Comparison of ENCODE assay signal across 1 cellular context in the genomic region with DNA sequence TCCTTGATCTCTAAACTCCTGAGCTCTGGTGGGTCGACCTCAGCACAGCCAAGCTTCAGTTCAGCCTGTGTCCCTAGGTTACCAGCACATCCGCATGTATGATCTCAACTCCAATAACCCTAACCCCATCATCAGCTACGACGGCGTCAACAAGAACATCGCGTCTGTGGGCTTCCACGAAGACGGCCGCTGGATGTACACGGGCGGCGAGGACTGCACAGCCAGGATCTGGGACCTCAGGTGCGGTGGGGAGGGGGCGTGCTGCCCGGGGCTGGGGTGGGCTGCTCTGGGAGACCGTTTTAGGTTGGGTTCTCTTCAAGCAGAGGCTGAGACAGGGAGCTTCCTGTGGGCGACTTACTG.
TF ChIP-seq lines count a peak whose summit lies in the region.

No MANE protein-coding gene starts in this region.

TF ChIP-seq in H1, 55 proteins besides CTCF, POLR2A, EP300 and RAD21:
- TF ChIP-seq EZH2 (IDR thresholded peaks at IDR 0.05; ENCODE audit: low read depth, low read length, severe bottlenecking) (no peak), POLR2AphosphoS5 (IDR thresholded peaks at IDR 0.05; ENCODE audit: low read depth, low read length) (0 out of 2 replicates have a peak, but pooled peaks have one; percentile 7), MAX (IDR thresholded peaks at IDR 0.05) (no peak), SAP30 (IDR thresholded peaks at IDR 0.05; ENCODE audit: insufficient read depth, insufficient replicate concordance, low read length) (no peak), TBP (IDR thresholded peaks at IDR 0.05; ENCODE audit: low read depth, low read length) (no peak), GABPA (IDR thresholded peaks at IDR 0.05; ENCODE audit: borderline replicate concordance, insufficient read depth, low read length) (no peak), RBBP5 (IDR thresholded peaks at IDR 0.05; ENCODE audit: borderline replicate concordance, low read depth, low read length) (no peak), POU5F1 (IDR thresholded peaks at IDR 0.05; ENCODE audit: low read depth, low read length) (no peak)
- TF ChIP-seq, protein P1, sequence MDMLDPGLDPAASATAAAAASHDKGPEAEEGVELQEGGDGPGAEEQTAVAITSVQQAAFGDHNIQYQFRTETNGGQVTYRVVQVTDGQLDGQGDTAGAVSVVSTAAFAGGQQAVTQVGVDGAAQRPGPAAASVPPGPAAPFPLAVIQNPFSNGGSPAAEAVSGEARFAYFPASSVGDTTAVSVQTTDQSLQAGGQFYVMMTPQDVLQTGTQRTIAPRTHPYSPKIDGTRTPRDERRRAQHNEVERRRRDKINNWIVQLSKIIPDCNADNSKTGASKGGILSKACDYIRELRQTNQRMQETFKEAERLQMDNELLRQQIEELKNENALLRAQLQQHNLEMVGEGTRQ (IDR thresholded peaks at IDR 0.05; ENCODE audit: low read length), result no peak
TF ChIP-seq in H1: peak in this region for 1.
